ENCODE assay signal across 8 cellular contexts in genomic region chr11:57424802-57425564, GRCh38. TPM values are rescaled to one million over a fixed set of nuclear protein-coding genes. Genes with fewer than 3 reads are reported as not detected.
DNase-seq lines count a peak whose midpoint lies in the region; ATAC-seq and TF ChIP-seq lines count a peak whose summit lies in the region.

No MANE protein-coding gene starts in this region.

- H3K79me2 ChIP-seq in trophoblast cell (ENCODE audit: control insufficient read depth, insufficient read depth, low read length, poor library complexity), result peaks cover 3% of the 10 kb centered on the region

- no peak overlapping the region for H2AK5ac ChIP-seq in trophoblast cell (ENCODE audit: low read length)

- H3K18ac ChIP-seq in trophoblast cell (ENCODE audit: low read length), result no peak overlapping the region

- H4K8ac ChIP-seq in trophoblast cell (ENCODE audit: low read depth, low read length), result no peak overlapping the region

- H2BK5ac ChIP-seq in trophoblast cell (ENCODE audit: low read depth, low read length, poor library complexity), result no peak overlapping the region

- no peak overlapping the region for H4K91ac ChIP-seq in trophoblast cell (ENCODE audit: low read depth, low read length)

- H3K9me3 ChIP-seq in trophoblast cell (ENCODE audit: insufficient read depth, low read depth, low read length) (peaks cover 2% of the 10 kb centered on the region), tibial nerve (no peaks in the 10 kb centered on the region)

- H2AFZ ChIP-seq in trophoblast cell (ENCODE audit: insufficient read depth, low read length, poor library complexity), result no peak overlapping the region

- H3K27me3 ChIP-seq in trophoblast cell (ENCODE audit: insufficient read depth, low read length) (no peaks in the 10 kb centered on the region), tibial nerve (no peaks in the 10 kb centered on the region)

- H3K4me2 ChIP-seq in trophoblast cell (ENCODE audit: low read length), result no peak overlapping the region

- H3K79me1 ChIP-seq in trophoblast cell (ENCODE audit: low read length), result peaks cover 4% of the 10 kb centered on the region

- peak overlapping the region; percentile 49 for H3K4me3 ChIP-seq in fibroblast of mammary gland (ENCODE audit: control insufficient read depth, low read depth, low read length)
- H3K4me3 ChIP-seq in trophoblast cell (ENCODE audit: low read depth, low read length), result no peak overlapping the region
- peak overlapping the region in 2 of 4 donors; percentile 16 to 68 for H3K4me3 ChIP-seq in tibial nerve

- H3K36me3 ChIP-seq in trophoblast cell (ENCODE audit: control insufficient read depth in 1 of 2, insufficient read depth in 2 of 2, low read length in 2 of 2) (no peaks in the 10 kb centered on the region), tibial nerve (peaks cover 0 to 40% (median 0%) of the 10 kb centered on the region in 3 donors)

- H3K4ac ChIP-seq in trophoblast cell (ENCODE audit: low read depth, low read length), result no peak overlapping the region

- H3K14ac ChIP-seq in trophoblast cell (ENCODE audit: low read length), result no peak overlapping the region

- H3K23ac ChIP-seq in trophoblast cell (ENCODE audit: low read length), result no peak overlapping the region

- peak; percentile 88 for ATAC-seq in HG02943 (IDR thresholded peaks at IDR 0.05; ENCODE audit: low read depth, unreplicated experiment)

- peak in 1 of 2 donors; percentile 82 for TF ChIP-seq EP300 in tibial nerve (IDR thresholded peaks at IDR 0.05)

- H3K27ac ChIP-seq in trophoblast cell (ENCODE audit: low read depth, low read length), result no peak overlapping the region
- peak overlapping the region; percentile 87 to 97 (median 95) for H3K27ac ChIP-seq in tibial nerve

- no peak overlapping the region for H4K12ac ChIP-seq in trophoblast cell (ENCODE audit: low read depth, low read length)

- no peak for TF ChIP-seq POLR2A in tibial nerve (IDR thresholded peaks at IDR 0.05)

- H3K4me1 ChIP-seq in trophoblast cell (ENCODE audit: control insufficient read depth in 1 of 2, insufficient read depth in 2 of 2, low read length in 2 of 2), result peaks cover 6 to 15% of the 10 kb centered on the region in 2 experiments
- H3K4me1 ChIP-seq in tibial nerve, result peaks cover 5 to 71% (median 38%) of the 10 kb centered on the region in 4 donors

- TF ChIP-seq CTCF in fibroblast of mammary gland (conservative IDR thresholded peaks at IDR 0.05; ENCODE audit: control insufficient read depth, insufficient read depth, low read depth, low read length) (no peak), tibial nerve (IDR thresholded peaks at IDR 0.05) (no peak)

- H2BK120ac ChIP-seq in trophoblast cell (ENCODE audit: insufficient read depth, low read length, poor library complexity), result no peak overlapping the region

- no peak overlapping the region for H2BK12ac ChIP-seq in trophoblast cell (ENCODE audit: low read length)

- H3K9ac ChIP-seq in trophoblast cell (ENCODE audit: low read length), result no peak overlapping the region

- peak; percentile 36 for DNase-seq in NCI-H748 (lab: John Stamatoyannopoulos, UW; ENCODE audit: unreplicated experiment)
- DNase-seq in NCI-H748 treated with DMSO at 0.1 percent for 48 hours (lab: John Stamatoyannopoulos, UW), result no peak
- peak; percentile 97 for DNase-seq in OCI-M1 (lab: John Stamatoyannopoulos, UW)
- peak; percentile 73 for DNase-seq in activated T-cell treated with anti-CD3 and anti-CD28 coated beads, Interleukin-2, amount 50 U/mL, for 1 hour
- DNase-seq in fibroblast of mammary gland (ENCODE audit: low read depth), result peak; percentile 95
- DNase-seq in trophoblast cell, result peak; percentile 48 to 54
- peak; percentile 53 to 82 for DNase-seq in tibial nerve (ENCODE audit: low spot score in 2 of 2)

- WGBS in trophoblast cell (ENCODE audit: extremely low coverage, insufficient coverage, insufficient read length), result no CpG with 5 or more reads among the region's 15 CpGs
- 40 to 48% methylated on average over 15 of the region's 15 CpGs for WGBS in tibial nerve, 2 donors

RNA-seq across cellular contexts. Expression of gene SLC43A3, which starts 1.9 kb away (rescaled TPM):
- 3.7 and 4.0 TPM in 2 replicates for polyA plus RNA-seq in trophoblast cell (2013)
- total RNA-seq in tibial nerve, result 100 to 1,000 TPM in 2 of 4 donors, 10 to 100 TPM in 2; 42.2 to 110 (median 94.7) TPM

RNA-seq across cellular contexts. Expression of gene PRG2, which starts 34.5 kb away (rescaled TPM):
- polyA plus RNA-seq in trophoblast cell (2013), result 0.04 and 0.11 TPM in 2 replicates
- total RNA-seq in tibial nerve, result under 1 TPM in 1 of 4 donors, not detected in 3; 0.39 TPM

RNA-seq across cellular contexts. Expression of gene RTN4RL2, which starts 35.3 kb away (rescaled TPM):
- 0.12 and 0.16 TPM in 2 replicates for polyA plus RNA-seq in trophoblast cell (2013)
- total RNA-seq in tibial nerve, result 1 to 10 TPM in 1 of 4 donors, under 1 TPM in 2, not detected in 1; 0.20 to 1.5 (median 0.42) TPM

RNA-seq across cellular contexts. Expression of gene PRG3, which starts 44.0 kb away (rescaled TPM):
- polyA plus RNA-seq in trophoblast cell (2013), result not detected in 2 replicates
- not detected for total RNA-seq in tibial nerve
